ENCODE assay signal across 20 cellular contexts in the genomic region with DNA sequence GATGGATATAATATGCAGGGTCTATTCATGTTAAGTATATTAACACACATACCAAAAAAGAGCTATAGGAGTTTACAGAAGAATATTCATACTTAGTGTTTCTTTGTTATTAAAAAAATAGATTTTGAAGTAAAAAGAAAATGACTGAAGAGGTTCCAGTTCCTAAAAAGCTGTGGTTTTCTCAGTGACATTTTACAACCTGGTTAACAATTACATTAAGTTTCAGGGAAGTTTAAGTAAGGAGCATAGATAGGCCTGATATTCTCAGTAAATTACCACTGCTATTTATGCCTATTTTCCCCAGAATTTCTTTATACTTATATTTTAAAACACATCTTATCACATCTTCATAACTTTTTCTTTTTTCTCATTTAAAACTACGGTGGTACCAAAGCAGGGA.
A peak's percentile ranks its signal among the peaks of the same experiment; 100 is the strongest.
DNase-seq lines count a peak whose midpoint lies in the region; ATAC-seq, FAIRE-seq and TF ChIP-seq lines count a peak whose summit lies in the region.
"Had no signal": no experiment of that assay in that cellular context is flagged by ENCODE, and none has a peak within 500 bp of the region (broad histone marks: within the 10 kb centered on the region; RNA-seq: fewer than 3 reads in every experiment).

No MANE protein-coding gene starts in this region.

- no peaks in the 10 kb centered on the region for H3K9me3 ChIP-seq in OCI-LY3 (ENCODE audit: insufficient read depth, low read length)
- H3K9me3 ChIP-seq: gastrocnemius medialis had no signal

- H3K27ac ChIP-seq in ACC112 (ENCODE audit: low read depth, low read length) = peak overlapping the region; percentile 98
- no peak overlapping the region for H3K27ac ChIP-seq in OCI-LY3 (ENCODE audit: low read length)
- H3K27ac ChIP-seq in epithelial cell of prostate = peak overlapping the region; percentile 99

- H3K36me3 ChIP-seq in ACC112 (ENCODE audit: insufficient read depth, low read length) (no peaks in the 10 kb centered on the region), OCI-LY3 (replicated peaks; ENCODE audit: low read depth, low read length) (no peaks in the 10 kb centered on the region)
- H3K36me3 ChIP-seq: gastrocnemius medialis had no signal

- H3K4me1 ChIP-seq in ACC112 (ENCODE audit: control insufficient read depth, insufficient read depth, low read length, unreplicated experiment) = peaks cover 28% of the 10 kb centered on the region
- peaks cover 40% of the 10 kb centered on the region for H3K4me1 ChIP-seq in OCI-LY3 (ENCODE audit: low read length)

- H2AFZ ChIP-seq in ACC112 (ENCODE audit: low read length, unreplicated experiment) (no peak overlapping the region), OCI-LY3 (ENCODE audit: low read depth, low read length) (no peak overlapping the region)

- FAIRE-seq in HTR-8/SVneo (lab: Jason Lieb, UNC) = no peak

- H3K27me3 ChIP-seq in ACC112 (ENCODE audit: insufficient read depth, low read length) = no peaks in the 10 kb centered on the region
- H3K27me3 ChIP-seq in OCI-LY3 (ENCODE audit: low read depth, low read length) = peaks cover 3% of the 10 kb centered on the region
- H3K27me3 ChIP-seq: dorsolateral prefrontal cortex, gastrocnemius medialis had no signal

- peak overlapping the region; percentile 44 for H3K4me2 ChIP-seq in OCI-LY3 (ENCODE audit: low read length)

- DNase-seq in epithelial cell of prostate (ENCODE audit: low read depth, low spot score) (no peak), DMS 273 treated with DMSO at 0.1 percent for 48 hours (lab: John Stamatoyannopoulos, UW) (no peak), HTR-8/SVneo (ENCODE audit: insufficient read length, low spot score) (no peak), RKO (ENCODE audit: low spot score) (no peak), SIG-M5 (lab: John Stamatoyannopoulos, UW) (no peak)
- DNase-seq: activated CD4-positive, CD25-positive, alpha-beta regulatory T cell treated with anti-CD3 and anti-CD28 coated beads, Interleukin-2, amount 50 U/mL, for 72 hours; activated naive CD8-positive, alpha-beta T cell treated with anti-CD3 and anti-CD28 coated beads, Interleukin-2, amount 50 U/mL, for 24 hours; dorsolateral prefrontal cortex; erythroblast; gastrocnemius medialis; NCI-H1694 treated with DMSO at 0.1 percent for 48 hours; NCI-H2227 treated with DMSO at 0.1 percent for 48 hours; NK-92 treated with Interleukin-12 subunit alpha and Interleukin-12 subunit beta, amount 100 ng/mL, for 24 hours; occipital lobe; SHP77 treated with DMSO at 0.1 percent for 48 hours; stimulated activated CD4-positive, alpha-beta T cell treated with anti-CD3 and anti-CD28 coated beads, Interleukin-1b, Interleukin-23, amount 100 ng/mL, for 48 hours; T1000 had no signal

- H3K9ac ChIP-seq in OCI-LY3 (ENCODE audit: low read length) = no peak overlapping the region

- H3K4me3 ChIP-seq in ACC112 (ENCODE audit: low read depth, low read length) (no peak overlapping the region), OCI-LY3 (ENCODE audit: low read length) (peak overlapping the region; percentile 26; the same call in 1 of the 2 replicates)
- H3K4me3 ChIP-seq: dorsolateral prefrontal cortex, gastrocnemius medialis had no signal

- no peak for TF ChIP-seq CTCF in OCI-LY3 (IDR thresholded peaks at IDR 0.05; ENCODE audit: low read depth, low read length)

- H4K20me1 ChIP-seq in OCI-LY3 (ENCODE audit: insufficient read depth, low read length) = no peaks in the 10 kb centered on the region

- H3K79me2 ChIP-seq in ACC112 (ENCODE audit: control insufficient read depth, insufficient read depth, low read length, unreplicated experiment) (no peaks in the 10 kb centered on the region), OCI-LY3 (ENCODE audit: low read length) (no peaks in the 10 kb centered on the region)

- ATAC-seq in GM19463 (IDR thresholded peaks at IDR 0.05; ENCODE audit: unreplicated experiment) = peak; percentile 42
- ATAC-seq: activated naive CD8-positive, alpha-beta T cell treated with anti-CD3 and anti-CD28 coated beads, Interleukin-2, amount 50 U/mL, for 24 hours had no signal
